Comparison of ENCODE assay signal across 15 cellular contexts in genomic region chr2:233080836-233081229, GRCh38. TPM values are rescaled to one million over a fixed set of nuclear protein-coding genes. Genes with fewer than 3 reads are reported as not detected.
A peak's percentile ranks its signal among the peaks of the same experiment; 100 is the strongest.
DNase-seq lines count a peak whose midpoint lies in the region; ATAC-seq, FAIRE-seq and TF ChIP-seq lines count a peak whose summit lies in the region.
"Had no signal": no experiment of that assay in that cellular context is flagged by ENCODE, and none has a peak within 500 bp of the region (broad histone marks: within the 10 kb centered on the region; RNA-seq: fewer than 3 reads in every experiment).

No MANE protein-coding gene starts in this region.

- H3K4me1 Mint-ChIP-seq in chondrocyte (ENCODE audit: low read depth): no peaks in the 10 kb centered on the region
- peaks cover 79% of the 10 kb centered on the region for H3K4me1 Mint-ChIP-seq in stimulated activated effector memory CD8-positive, alpha-beta T cell treated with anti-CD3 and anti-CD28 coated beads, Interleukin-12 subunit alpha, Interleukin-12 subunit beta, amount 100 ng/mL, for 72 hours

- H2AFZ ChIP-seq in OCI-LY3 (ENCODE audit: low read depth, low read length): no peak overlapping the region

- no peak for ATAC-seq in stimulated activated effector memory CD8-positive, alpha-beta T cell treated with anti-CD3 and anti-CD28 coated beads, Interleukin-12 subunit alpha, Interleukin-12 subunit beta, amount 100 ng/mL, for 72 hours
- ATAC-seq: WTC11 had no signal

- H3K36me3 ChIP-seq in OCI-LY3 (replicated peaks; ENCODE audit: low read depth, low read length): peaks cover 50% of the 10 kb centered on the region

- peaks cover 85% of the 10 kb centered on the region for H3K79me2 ChIP-seq in OCI-LY3 (ENCODE audit: low read length)

- no peak overlapping the region for H3K4me3 Mint-ChIP-seq in chondrocyte (ENCODE audit: unreplicated experiment)
- peak overlapping the region; percentile 67 for H3K4me3 Mint-ChIP-seq in stimulated activated effector memory CD8-positive, alpha-beta T cell treated with anti-CD3 and anti-CD28 coated beads, Interleukin-12 subunit alpha, Interleukin-12 subunit beta, amount 100 ng/mL, for 72 hours
- H3K4me3 Mint-ChIP-seq: WTC11 had no signal

- H3K4me3 ChIP-seq in GM12864 (ENCODE audit: low read depth, low read length) (peak overlapping the region; percentile 45; the same call in 1 of the 2 replicates), OCI-LY3 (ENCODE audit: low read length) (peak overlapping the region; percentile 34; the same call in 1 of the 2 replicates)
- H3K4me3 ChIP-seq: mucosa of descending colon had no signal

- peaks cover 89% of the 10 kb centered on the region for H3K4me1 ChIP-seq in OCI-LY3 (ENCODE audit: low read length)

- H3K27me3 ChIP-seq in OCI-LY3 (ENCODE audit: low read depth, low read length): no peaks in the 10 kb centered on the region

- H4K20me1 ChIP-seq in OCI-LY3 (ENCODE audit: insufficient read depth, low read length): no peaks in the 10 kb centered on the region

- no peak for FAIRE-seq in D721Med (lab: Jason Lieb, UNC)

- H3K27ac ChIP-seq in OCI-LY3 (ENCODE audit: low read length): peak overlapping the region; percentile 100

- H3K4me2 ChIP-seq in OCI-LY3 (ENCODE audit: low read length): peak overlapping the region; percentile 72

- peak overlapping the region; percentile 88 for H3K9ac ChIP-seq in OCI-LY3 (ENCODE audit: low read length)

- H3K27ac Mint-ChIP-seq in chondrocyte (ENCODE audit: unreplicated experiment): no peak overlapping the region
- H3K27ac Mint-ChIP-seq in stimulated activated effector memory CD8-positive, alpha-beta T cell treated with anti-CD3 and anti-CD28 coated beads, Interleukin-12 subunit alpha, Interleukin-12 subunit beta, amount 100 ng/mL, for 72 hours: peak overlapping the region; percentile 91
- H3K27ac Mint-ChIP-seq: WTC11 had no signal

- no peaks in the 10 kb centered on the region for H3K9me3 Mint-ChIP-seq in chondrocyte (ENCODE audit: low read depth)
- no peaks in the 10 kb centered on the region for H3K9me3 Mint-ChIP-seq in stimulated activated effector memory CD8-positive, alpha-beta T cell treated with anti-CD3 and anti-CD28 coated beads, Interleukin-12 subunit alpha, Interleukin-12 subunit beta, amount 100 ng/mL, for 72 hours
- H3K9me3 Mint-ChIP-seq: WTC11 had no signal

- H3K27me3 Mint-ChIP-seq in chondrocyte (ENCODE audit: low read depth): peaks cover 22% of the 10 kb centered on the region

- DNase-seq in GM12864 (ENCODE audit: low read depth) (no peak), chondrocyte (ENCODE audit: low spot score) (peak; percentile 69), NCI-H1048 (lab: John Stamatoyannopoulos, UW) (no peak), D721Med (ENCODE audit: insufficient read length, low spot score) (no peak), NCI-H526 treated with DMSO at 0.1 percent for 48 hours (lab: John Stamatoyannopoulos, UW) (no peak)
- no peak for DNase-seq in stimulated activated effector memory CD8-positive, alpha-beta T cell treated with anti-CD3 and anti-CD28 coated beads, Interleukin-12 subunit alpha, Interleukin-12 subunit beta, amount 100 ng/mL, for 72 hours (ENCODE audit: low spot score in 2 of 2)
- DNase-seq: H7, mucosa of descending colon, NCI-H524 treated with DMSO at 0.1 percent for 48 hours, SHP77 had no signal

- no peaks in the 10 kb centered on the region for H3K36me3 Mint-ChIP-seq in chondrocyte (ENCODE audit: low read depth)
- peaks cover 77% of the 10 kb centered on the region for H3K36me3 Mint-ChIP-seq in stimulated activated effector memory CD8-positive, alpha-beta T cell treated with anti-CD3 and anti-CD28 coated beads, Interleukin-12 subunit alpha, Interleukin-12 subunit beta, amount 100 ng/mL, for 72 hours
- H3K36me3 Mint-ChIP-seq: WTC11 had no signal

- H3K9me3 ChIP-seq in OCI-LY3 (ENCODE audit: insufficient read depth, low read length): no peaks in the 10 kb centered on the region
- H3K9me3 ChIP-seq: mucosa of descending colon had no signal

- no peak for TF ChIP-seq CTCF in GM12864 (IDR thresholded peaks at IDR 0.05; ENCODE audit: low read depth, low read length, missing control alignments)
- TF ChIP-seq CTCF in OCI-LY3 (IDR thresholded peaks at IDR 0.05; ENCODE audit: low read depth, low read length): no peak
- no peak for TF ChIP-seq CTCF in chondrocyte (IDR thresholded peaks at IDR 0.05)
- no peak for TF ChIP-seq CTCF in D721Med (IDR thresholded peaks at IDR 0.05; ENCODE audit: insufficient read depth, missing control alignments)

RNA-seq across cellular contexts. Expression of gene INPP5D, which starts 20.7 kb away (rescaled TPM):
- 0.20 to 0.48 TPM (median 0.21 TPM) in 3 replicates for total RNA-seq in chondrocyte

RNA-seq across cellular contexts. Expression of gene NEU2, which starts 48.4 kb away (rescaled TPM):
- total RNA-seq in chondrocyte: not detected in 3 replicates
- total RNA-seq: dermis microvascular lymphatic vessel endothelial cell, fibroblast of villous mesenchyme, H7, mucosa of descending colon, subcutaneous adipose tissue, WTC11 had no signal
